8 cellular contexts compared by ENCODE assay signal in genomic region chr9:77751341-77752091, GRCh38.
DNase-seq lines count a peak whose midpoint lies in the region; ATAC-seq and TF ChIP-seq lines count a peak whose summit lies in the region.

No MANE protein-coding gene starts in this region.

- H3K27me3 Mint-ChIP-seq in activated CD8-positive, alpha-beta T cell treated with anti-CD3 and anti-CD28 coated beads for 36 hours: no peaks in the 10 kb centered on the region

- H3K36me3 Mint-ChIP-seq in activated CD8-positive, alpha-beta T cell treated with anti-CD3 and anti-CD28 coated beads for 36 hours (ENCODE audit: low read depth): peaks cover 9% of the 10 kb centered on the region

- H3K9me3 Mint-ChIP-seq in activated CD8-positive, alpha-beta T cell treated with anti-CD3 and anti-CD28 coated beads for 36 hours: no peaks in the 10 kb centered on the region

- no peak overlapping the region for H3K4me3 Mint-ChIP-seq in activated CD8-positive, alpha-beta T cell treated with anti-CD3 and anti-CD28 coated beads for 36 hours

- intact Hi-C loops in activated CD8-positive, alpha-beta T cell treated with anti-CD3 and anti-CD28 coated beads for 36 hours (cut with micrococcal nuclease): loop anchor here (2.0 to 10.0 kb wide), 2 partner anchors 107 to 293 kb away; partner anchors contain the start of gene GNA14
- intact Hi-C loops in left cardiac atrium (cut with DNase I): loop anchor here in 1 of 2 donors (5.0 kb wide), 1 partner anchor 314 kb away; no protein-coding TSS in a partner anchor
- intact Hi-C loops in lower leg skin (cut with DNase I; ENCODE audit: low total_unique reads): no loop called here

- WGBS in lower leg skin, 2 donors: 46 to 52% methylated on average over 8 of the region's 8 CpGs

- TF ChIP-seq POLR2A in lower leg skin (IDR thresholded peaks at IDR 0.05): no peak

- peaks cover 39% of the 10 kb centered on the region for H3K4me1 Mint-ChIP-seq in activated CD8-positive, alpha-beta T cell treated with anti-CD3 and anti-CD28 coated beads for 36 hours (ENCODE audit: low read depth)

- peak; percentile 57 for ATAC-seq in activated CD8-positive, alpha-beta T cell treated with anti-CD3 and anti-CD28 coated beads for 36 hours
- ATAC-seq in left cardiac atrium: peak; percentile 55 to 86
- ATAC-seq in esophagus mucosa: no peak

- POLR2A ChIA-PET in activated CD8-positive, alpha-beta T cell treated with anti-CD3 and anti-CD28 coated beads for 36 hours (lab: Charles Lee): no interaction called here

- in situ Hi-C loops in GM13976 (cut with MboI; ENCODE audit: low sequenced_read_pairs, unreplicated experiment): loop anchor here (25.0 kb wide), 1 partner anchor 589 kb away; no protein-coding TSS in a partner anchor

- DNase-seq in AG20443 (ENCODE audit: low spot score): peak; percentile 49
- DNase-seq in GM13976 (ENCODE audit: low spot score): peak; percentile 17
- DNase-seq in NCI-H2107 (lab: John Stamatoyannopoulos, UW): peak; percentile 17
- peak; percentile 37 for DNase-seq in activated CD8-positive, alpha-beta T cell treated with anti-CD3 and anti-CD28 coated beads for 36 hours
- peak; percentile 20 for DNase-seq in left cardiac atrium
- peak; percentile 45 for DNase-seq in retina
- no peak for DNase-seq in lower leg skin (ENCODE audit: low spot score in 2 of 2)

- H3K27ac Mint-ChIP-seq in activated CD8-positive, alpha-beta T cell treated with anti-CD3 and anti-CD28 coated beads for 36 hours: no peak overlapping the region

- CTCF ChIA-PET in activated CD8-positive, alpha-beta T cell treated with anti-CD3 and anti-CD28 coated beads for 36 hours (lab: Charles Lee): interaction anchor here (0.7 to 5.4 kb wide), 18 partner anchors 10 to 585 kb away, joined by 3 to 28 read pairs (median 4); no protein-coding TSS in a partner anchor

- TF ChIP-seq CTCF in GM13976 (IDR thresholded peaks at IDR 0.05; ENCODE audit: borderline replicate concordance, control extremely low read depth, extremely low read depth, insufficient read depth, missing control alignments) (peak; percentile 14), lower leg skin (IDR thresholded peaks at IDR 0.05) (no peak)
- peak; percentile 59 for TF ChIP-seq CTCF in activated CD8-positive, alpha-beta T cell treated with anti-CD3 and anti-CD28 coated beads for 36 hours (IDR thresholded peaks at IDR 0.05)

- H3K4me3 ChIP-seq in lower leg skin (ENCODE audit: low read depth, poor library complexity, severe bottlenecking): no peak overlapping the region

Comparison
In these comparisons a context has a peak if more than half of its experiments do, and no peak if none do; other contexts are left out.
1. DNase-seq: peak in AG20443 (single experiment), GM13976 (single experiment), NCI-H2107 (single experiment), activated CD8-positive, alpha-beta T cell treated with anti-CD3 and anti-CD28 coated beads for 36 hours (single experiment), left cardiac atrium (single experiment) and retina (single experiment); none in lower leg skin (0 of 2).
2. CTCF ChIP-seq: peak in GM13976 (single experiment) and activated CD8-positive, alpha-beta T cell treated with anti-CD3 and anti-CD28 coated beads for 36 hours (single experiment); none in lower leg skin (0 of 3).